Comparison of ENCODE assay signal across 10 cellular contexts in genomic region chr16:24734382-24734781, GRCh38. TPM values are rescaled to one million over a fixed set of nuclear protein-coding genes. Genes with fewer than 3 reads are reported as not detected.
DNase-seq lines count a peak whose midpoint lies in the region; ATAC-seq and TF ChIP-seq lines count a peak whose summit lies in the region.
"Had no signal": no experiment of that assay in that cellular context is flagged by ENCODE, and none has a peak within 500 bp of the region (broad histone marks: within the 10 kb centered on the region; RNA-seq: fewer than 3 reads in every experiment).

No MANE protein-coding gene starts in this region.

- no peaks in the 10 kb centered on the region for H3K9me3 Mint-ChIP-seq in activated naive CD8-positive, alpha-beta T cell treated with anti-CD3 and anti-CD28 coated beads, Interleukin-2, amount 50 U/mL, for 24 hours
- no peaks in the 10 kb centered on the region for H3K9me3 Mint-ChIP-seq in osteocyte (ENCODE audit: unreplicated experiment)

- H3K4me1 Mint-ChIP-seq in activated naive CD8-positive, alpha-beta T cell treated with anti-CD3 and anti-CD28 coated beads, Interleukin-2, amount 50 U/mL, for 24 hours = peaks cover 81% of the 10 kb centered on the region
- H3K4me1 Mint-ChIP-seq in osteocyte (ENCODE audit: unreplicated experiment) = peaks cover 70% of the 10 kb centered on the region

- H3K27me3 Mint-ChIP-seq in activated naive CD8-positive, alpha-beta T cell treated with anti-CD3 and anti-CD28 coated beads, Interleukin-2, amount 50 U/mL, for 24 hours = no peaks in the 10 kb centered on the region
- H3K27me3 Mint-ChIP-seq in osteocyte (ENCODE audit: unreplicated experiment) = no peaks in the 10 kb centered on the region

- no peak for TF ChIP-seq CTCF in osteocyte (IDR thresholded peaks at IDR 0.05)

- H3K36me3 Mint-ChIP-seq in activated naive CD8-positive, alpha-beta T cell treated with anti-CD3 and anti-CD28 coated beads, Interleukin-2, amount 50 U/mL, for 24 hours (ENCODE audit: low read depth) = peaks cover 35% of the 10 kb centered on the region
- H3K36me3 Mint-ChIP-seq in osteocyte (ENCODE audit: unreplicated experiment) = peaks cover 20% of the 10 kb centered on the region

- DNase-seq in AML-193 (lab: John Stamatoyannopoulos, UW) = peak; percentile 21 to 38
- DNase-seq in activated naive CD8-positive, alpha-beta T cell treated with anti-CD3 and anti-CD28 coated beads, Interleukin-2, amount 50 U/mL, for 24 hours = no peak
- no peak for DNase-seq in osteocyte (ENCODE audit: extremely low spot score, unreplicated experiment)
- DNase-seq in stimulated activated CD4-positive, alpha-beta T cell treated with anti-CD3 and anti-CD28 coated beads, Interleukin-4, amount 100 ng/mL, for 1 hour = no peak
- no peak for DNase-seq in HPDE6-E6E7 (ENCODE audit: extremely low spot score)
- no peak for DNase-seq in mucosa of gallbladder (ENCODE audit: low spot score)
- DNase-seq: NCI-H1417 treated with DMSO at 0.1 percent for 48 hours; stimulated activated naive CD8-positive, alpha-beta T cell treated with anti-CD3 and anti-CD28 coated beads, Interleukin-15, Interleukin-2, amounts not matched to agents 100 U/mL and 50 U/mL, for 24 hours had no signal

- ATAC-seq in GM21390 (IDR thresholded peaks at IDR 0.05; ENCODE audit: unreplicated experiment) (peak; percentile 39), HG03280 (IDR thresholded peaks at IDR 0.05; ENCODE audit: unreplicated experiment) (no peak)
- ATAC-seq in activated naive CD8-positive, alpha-beta T cell treated with anti-CD3 and anti-CD28 coated beads, Interleukin-2, amount 50 U/mL, for 24 hours = no peak
- ATAC-seq: stimulated activated naive CD8-positive, alpha-beta T cell treated with anti-CD3 and anti-CD28 coated beads, Interleukin-15, Interleukin-2, amounts not matched to agents 100 U/mL and 50 U/mL, for 24 hours had no signal

- no peak overlapping the region for H3K4me3 Mint-ChIP-seq in activated naive CD8-positive, alpha-beta T cell treated with anti-CD3 and anti-CD28 coated beads, Interleukin-2, amount 50 U/mL, for 24 hours
- no peak overlapping the region for H3K4me3 Mint-ChIP-seq in osteocyte (ENCODE audit: unreplicated experiment)

- H3K27ac Mint-ChIP-seq in activated naive CD8-positive, alpha-beta T cell treated with anti-CD3 and anti-CD28 coated beads, Interleukin-2, amount 50 U/mL, for 24 hours = peak overlapping the region; percentile 6
- peak overlapping the region; percentile 45 for H3K27ac Mint-ChIP-seq in osteocyte (ENCODE audit: unreplicated experiment)

RNA-seq across cellular contexts. Expression of gene TNRC6A, which starts 4.9 kb away (rescaled TPM):
- total RNA-seq in osteocyte (64.5 and 68.0 TPM in 2 replicates), mucosa of gallbladder (46.1 TPM)

Comparison
In these comparisons a context has a peak if more than half of its experiments do, and no peak if none do; other contexts are left out.
1. DNase-seq: peak in AML-193 (2 of 2); none in activated naive CD8-positive, alpha-beta T cell treated with anti-CD3 and anti-CD28 coated beads, Interleukin-2, amount 50 U/mL, for 24 hours (single experiment), osteocyte (single experiment), stimulated activated CD4-positive, alpha-beta T cell treated with anti-CD3 and anti-CD28 coated beads, Interleukin-4, amount 100 ng/mL, for 1 hour (single experiment), HPDE6-E6E7 (single experiment) and mucosa of gallbladder (single experiment).